ENCODE assay signal across 2 cellular contexts in the genomic region with DNA sequence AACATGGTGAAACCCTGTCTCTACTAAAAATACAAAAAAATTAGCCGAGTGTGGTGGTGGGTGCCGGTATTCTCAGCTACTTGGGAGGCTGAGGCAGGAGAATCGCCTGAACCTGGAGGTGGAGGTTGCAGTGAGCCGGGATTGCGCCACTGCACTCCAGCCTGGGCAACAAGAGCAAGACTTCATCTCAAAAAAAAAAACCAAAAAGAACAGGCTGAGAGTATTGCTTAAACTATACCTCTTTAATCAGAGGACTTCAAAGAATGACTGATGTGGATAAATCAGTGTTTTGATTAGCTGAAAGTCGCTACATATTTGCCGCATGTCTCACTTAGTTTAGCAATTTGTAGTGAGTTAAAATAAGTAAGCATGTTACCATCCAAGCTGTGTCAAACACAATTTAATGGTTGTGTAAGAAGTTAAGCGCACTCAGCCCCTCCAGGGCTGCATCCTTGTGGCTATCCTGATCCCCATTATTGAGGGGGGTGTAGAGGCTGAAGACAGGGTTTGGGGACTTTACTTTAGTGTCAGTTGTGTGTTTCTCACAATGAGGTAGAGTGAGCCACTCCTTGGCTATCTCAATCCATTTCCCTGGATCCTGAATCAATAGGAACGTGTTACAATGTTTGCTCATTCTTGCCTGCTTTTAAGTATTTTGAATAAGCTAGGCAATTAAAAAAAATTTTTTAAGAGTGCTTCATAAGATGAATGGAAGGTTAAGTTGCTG.
TF ChIP-seq lines count a peak whose summit lies in the region.

No MANE protein-coding gene starts in this region.

TF ChIP-seq in HepG2, 621 proteins besides CTCF, POLR2A, EP300 and RAD21:
- TF ChIP-seq ELF1 (CRISPR knock-in tag; IDR thresholded peaks at IDR 0.05) (no peak), RBM22 (optimal IDR thresholded peaks at IDR 0.05; ENCODE audit: low read length) (peak; percentile 83)

TF ChIP-seq in GM12878, 131 proteins besides CTCF, POLR2A, EP300 and RAD21:
- TF ChIP-seq, protein P1, sequence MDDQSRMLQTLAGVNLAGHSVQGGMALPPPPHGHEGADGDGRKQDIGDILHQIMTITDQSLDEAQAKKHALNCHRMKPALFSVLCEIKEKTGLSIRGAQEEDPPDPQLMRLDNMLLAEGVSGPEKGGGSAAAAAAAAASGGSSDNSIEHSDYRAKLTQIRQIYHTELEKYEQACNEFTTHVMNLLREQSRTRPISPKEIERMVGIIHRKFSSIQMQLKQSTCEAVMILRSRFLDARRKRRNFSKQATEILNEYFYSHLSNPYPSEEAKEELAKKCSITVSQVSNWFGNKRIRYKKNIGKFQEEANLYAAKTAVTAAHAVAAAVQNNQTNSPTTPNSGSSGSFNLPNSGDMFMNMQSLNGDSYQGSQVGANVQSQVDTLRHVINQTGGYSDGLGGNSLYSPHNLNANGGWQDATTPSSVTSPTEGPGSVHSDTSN (IDR thresholded peaks at IDR 0.05; ENCODE audit: insufficient replicate concordance, low read depth, low read length), result peak; percentile 7
- TF ChIP-seq, protein P2, sequence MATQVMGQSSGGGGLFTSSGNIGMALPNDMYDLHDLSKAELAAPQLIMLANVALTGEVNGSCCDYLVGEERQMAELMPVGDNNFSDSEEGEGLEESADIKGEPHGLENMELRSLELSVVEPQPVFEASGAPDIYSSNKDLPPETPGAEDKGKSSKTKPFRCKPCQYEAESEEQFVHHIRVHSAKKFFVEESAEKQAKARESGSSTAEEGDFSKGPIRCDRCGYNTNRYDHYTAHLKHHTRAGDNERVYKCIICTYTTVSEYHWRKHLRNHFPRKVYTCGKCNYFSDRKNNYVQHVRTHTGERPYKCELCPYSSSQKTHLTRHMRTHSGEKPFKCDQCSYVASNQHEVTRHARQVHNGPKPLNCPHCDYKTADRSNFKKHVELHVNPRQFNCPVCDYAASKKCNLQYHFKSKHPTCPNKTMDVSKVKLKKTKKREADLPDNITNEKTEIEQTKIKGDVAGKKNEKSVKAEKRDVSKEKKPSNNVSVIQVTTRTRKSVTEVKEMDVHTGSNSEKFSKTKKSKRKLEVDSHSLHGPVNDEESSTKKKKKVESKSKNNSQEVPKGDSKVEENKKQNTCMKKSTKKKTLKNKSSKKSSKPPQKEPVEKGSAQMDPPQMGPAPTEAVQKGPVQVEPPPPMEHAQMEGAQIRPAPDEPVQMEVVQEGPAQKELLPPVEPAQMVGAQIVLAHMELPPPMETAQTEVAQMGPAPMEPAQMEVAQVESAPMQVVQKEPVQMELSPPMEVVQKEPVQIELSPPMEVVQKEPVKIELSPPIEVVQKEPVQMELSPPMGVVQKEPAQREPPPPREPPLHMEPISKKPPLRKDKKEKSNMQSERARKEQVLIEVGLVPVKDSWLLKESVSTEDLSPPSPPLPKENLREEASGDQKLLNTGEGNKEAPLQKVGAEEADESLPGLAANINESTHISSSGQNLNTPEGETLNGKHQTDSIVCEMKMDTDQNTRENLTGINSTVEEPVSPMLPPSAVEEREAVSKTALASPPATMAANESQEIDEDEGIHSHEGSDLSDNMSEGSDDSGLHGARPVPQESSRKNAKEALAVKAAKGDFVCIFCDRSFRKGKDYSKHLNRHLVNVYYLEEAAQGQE (IDR thresholded peaks at IDR 0.05; ENCODE audit: low read depth, low read length), result no peak
